In genomic region chr1:5959087-5959486, GRCh38 we compare ENCODE assay signal across 24 cellular contexts.
"Had no signal": no experiment of that assay in that cellular context is flagged by ENCODE, and none has a peak within 500 bp of the region (broad histone marks: within the 10 kb centered on the region; RNA-seq: fewer than 3 reads in every experiment).

No MANE protein-coding gene starts in this region.

- H3K4me3 Mint-ChIP-seq: naive thymus-derived CD4-positive, alpha-beta T cell; nephron progenitor cell; type B pancreatic cell had no signal

- H3K4me1 Mint-ChIP-seq: nephron progenitor cell had no signal

- FAIRE-seq: endometrium, urothelium cell line had no signal

- H3K4me3 ChIP-seq: dorsolateral prefrontal cortex, esophagus squamous epithelium, gastroesophageal sphincter, left ventricle myocardium inferior, lung, right atrium auricular region, smooth muscle cell, suprapubic skin, thyroid gland had no signal

- H3K27ac ChIP-seq: dorsolateral prefrontal cortex, epithelial cell of prostate, esophagus squamous epithelium, gastroesophageal sphincter, left ventricle myocardium inferior, neutrophil, right atrium auricular region, suprapubic skin had no signal

- H3K9me3 Mint-ChIP-seq: naive thymus-derived CD4-positive, alpha-beta T cell; nephron progenitor cell; type B pancreatic cell had no signal

- H3K27ac Mint-ChIP-seq: nephron progenitor cell, type B pancreatic cell had no signal

- H3K27me3 ChIP-seq: dorsolateral prefrontal cortex, esophagus squamous epithelium, gastroesophageal sphincter, neutrophil, right atrium auricular region, suprapubic skin, thyroid gland had no signal

- H3K4me1 ChIP-seq: esophagus squamous epithelium, gastroesophageal sphincter, left ventricle myocardium inferior, right atrium auricular region, suprapubic skin had no signal

- ATAC-seq: gastroesophageal sphincter; naive thymus-derived CD4-positive, alpha-beta T cell; stimulated activated naive CD8-positive, alpha-beta T cell treated with anti-CD3 and anti-CD28 coated beads, Interleukin-15, Interleukin-2, amounts not matched to agents 100 U/mL and 50 U/mL, for 24 hours had no signal

- H3K27me3 Mint-ChIP-seq: naive thymus-derived CD4-positive, alpha-beta T cell; type B pancreatic cell had no signal

- H3K9me3 ChIP-seq: esophagus squamous epithelium, gastroesophageal sphincter, left ventricle myocardium inferior, neutrophil, right atrium auricular region, suprapubic skin, thyroid gland had no signal

- DNase-seq: cortex of kidney; effector CD8-positive, alpha-beta T cell; esophagus squamous epithelium; foreskin fibroblast; glutamatergic neuron; islet precursor cell; left ventricle myocardium inferior; mesenchymal stem cell; naive thymus-derived CD4-positive, alpha-beta T cell; nephron progenitor cell; stimulated activated CD4-positive, alpha-beta T cell treated with anti-CD3 and anti-CD28 coated beads, Interleukin-2, amount 100 ng/mL, for 48 hours; stimulated activated naive CD8-positive, alpha-beta T cell treated with anti-CD3 and anti-CD28 coated beads, Interleukin-15, Interleukin-2, amounts not matched to agents 100 U/mL and 50 U/mL, for 24 hours; thyroid gland had no signal
